ENCODE assay signal across 8 cellular contexts in genomic region chr9:15485836-15486678, GRCh38. TPM values are rescaled to one million over a fixed set of nuclear protein-coding genes. Genes with fewer than 3 reads are reported as not detected.
DNase-seq lines count a peak whose midpoint lies in the region; ATAC-seq, FAIRE-seq and TF ChIP-seq lines count a peak whose summit lies in the region.

No MANE protein-coding gene starts in this region.

- no peak overlapping the region for H3K27ac ChIP-seq in GM12878 (ENCODE audit: control insufficient read depth, insufficient read depth)

- ATAC-seq in GM12878 (peak; percentile 58), memory B cell (ENCODE audit: low read depth) (peak; percentile 45), HG03439 (IDR thresholded peaks at IDR 0.05; ENCODE audit: unreplicated experiment) (no peak), GM21619 (IDR thresholded peaks at IDR 0.05; ENCODE audit: unreplicated experiment) (no peak)

- H3K27me3 ChIP-seq in GM12878 (replicated peaks in 1 of 2; ENCODE audit: control insufficient read depth in 2 of 2, insufficient read depth in 2 of 2, low read length in 1 of 2): no peaks in the 10 kb centered on the region

- H3K9me3 Mint-ChIP-seq in memory B cell: no peaks in the 10 kb centered on the region

- 0 out of 2 replicates have a peak, but pooled peaks have one; percentile 26 for TF ChIP-seq RAD21 in GM12878 (IDR thresholded peaks at IDR 0.05; ENCODE audit: insufficient read depth, low read depth, low read length)

- CTCF ChIA-PET in GM12878 (lab: Yijun Ruan, JAX): interaction anchor here (0.6 to 1.0 kb wide), 4 partner anchors 21 to 215 kb away, joined by 3 read pairs; no protein-coding TSS in a partner anchor

- RAD21 ChIA-PET in GM12878 (lab: Charles Lee; ENCODE audit: unreplicated experiment): no interaction called here

- H3K4me2 ChIP-seq in GM12878 (ENCODE audit: control insufficient read depth, insufficient read depth): no peak overlapping the region

- DNase-seq in D341Med (ENCODE audit: low spot score) (peak; percentile 10), GM12878 (ENCODE audit: low read depth, low spot score) (no peak), memory B cell (ENCODE audit: low spot score in 2 of 2) (no peak), NCI-H187 (lab: John Stamatoyannopoulos, UW) (no peak), anterior cingulate cortex (lab: John Stamatoyannopoulos, UW) (no peak)

- no TSS peak for BruUV-seq in GM12878 (replicated peaks; lab: Mats Ljungman, UMichigan)

- SMC1A ChIA-PET in GM12878 (lab: Charles Lee; ENCODE audit: uncharacterized antibody, unreplicated experiment): interaction anchor here (0.9 kb wide), 1 partner anchor 46 kb away, joined by 4 read pairs; no protein-coding TSS in a partner anchor

- peaks cover 1 to 22% of the 10 kb centered on the region in 2 experiments; a peak in 3 of 4 replicates for H3K36me3 ChIP-seq in GM12878 (ENCODE audit: control insufficient read depth in 2 of 2, insufficient read depth in 2 of 2, low read length in 1 of 2)

- TF ChIP-seq EP300 in GM12878 (IDR thresholded peaks at IDR 0.05; ENCODE audit: borderline replicate concordance in 1 of 2, control insufficient read depth in 1 of 2, low read depth in 2 of 2, low read length in 2 of 2): no peak

- H3K4me1 Mint-ChIP-seq in memory B cell: peaks cover 13% of the 10 kb centered on the region

- H3K36me3 Mint-ChIP-seq in memory B cell: peaks cover 21% of the 10 kb centered on the region

- no peaks in the 10 kb centered on the region for H4K20me1 ChIP-seq in GM12878 (ENCODE audit: control insufficient read depth, insufficient read depth)

- POLR2A ChIA-PET in GM12878 (lab: Charles Lee): no interaction called here

- H3K9me3 ChIP-seq in GM12878 (replicated peaks; ENCODE audit: control insufficient read depth, insufficient read depth, low read length): no peaks in the 10 kb centered on the region

- H3K79me2 ChIP-seq in GM12878 (ENCODE audit: control insufficient read depth, insufficient read depth, low read length): peaks cover 1% of the 10 kb centered on the region; the same call in 1 of the 2 replicates

- peak; percentile 56 for TF ChIP-seq CTCF in LNCAP (IDR thresholded peaks at IDR 0.05)
- peak; percentile 31 to 46 (median 36); a peak in 5 of 6 replicates for TF ChIP-seq CTCF in GM12878 (IDR thresholded peaks at IDR 0.05 in 2 of 3, conservative IDR thresholded peaks at IDR 0.05 in 1 of 3; ENCODE audit: control insufficient read depth in 2 of 3, extremely low read depth in 1 of 3, insufficient read depth in 1 of 3, low read depth in 3 of 3, low read length in 3 of 3)

- no peak overlapping the region for H3K4me3 ChIP-seq in GM12878

- intact Hi-C loops in GM12878 (cut with micrococcal nuclease; ENCODE audit: unreplicated experiment): loop anchor here (1.0 to 5.0 kb wide), 2 partner anchors 46 to 122 kb away; no protein-coding TSS in a partner anchor

- WGBS in GM12878 (ENCODE audit: insufficient coverage, insufficient replicate concordance, low lambda C conversion rate, missing lambda C conversion rate): 49% methylated on average over 2 of the region's 2 CpGs

- no peak overlapping the region for H2AFZ ChIP-seq in GM12878 (ENCODE audit: control insufficient read depth, low read depth, low read length)

- H3K4me3 Mint-ChIP-seq in memory B cell: no peak overlapping the region

- in situ Hi-C loops in GM12878 (cut with MboI): no loop called here

- no peak for TF ChIP-seq POLR2A in GM12878 (IDR thresholded peaks at IDR 0.05; ENCODE audit: low read depth, low read length)

- FAIRE-seq in GM12878 (lab: Jason Lieb, UNC): no peak

- H3K27me3 Mint-ChIP-seq in memory B cell: no peaks in the 10 kb centered on the region

- H3K27ac Mint-ChIP-seq in memory B cell: peak overlapping the region; percentile 55

- H3K9ac ChIP-seq in GM12878 (ENCODE audit: control insufficient read depth, insufficient read depth, low read length): no peak overlapping the region

- no peaks in the 10 kb centered on the region for H3K4me1 ChIP-seq in GM12878 (ENCODE audit: control insufficient read depth, insufficient read depth, low read length)

TF ChIP-seq in GM12878, 131 proteins besides CTCF, POLR2A, EP300 and RAD21:
- TF ChIP-seq SUZ12 (IDR thresholded peaks at IDR 0.05; ENCODE audit: unreplicated experiment): no peak
- no peak for TF ChIP-seq SUPT20H (IDR thresholded peaks at IDR 0.05; ENCODE audit: borderline replicate concordance, control insufficient read depth, low read depth, low read length)
- no peak for TF ChIP-seq YBX1 (IDR thresholded peaks at IDR 0.05)
- no peak for TF ChIP-seq ZNF592 (IDR thresholded peaks at IDR 0.05)
- no peak for TF ChIP-seq RELA (IDR thresholded peaks at IDR 0.05; ENCODE audit: borderline replicate concordance, partially characterized antibody)
- no peak for TF ChIP-seq CREB1 (IDR thresholded peaks at IDR 0.05; ENCODE audit: low read depth)

RNA-seq across cellular contexts. Expression of gene PSIP1, which starts 24.7 kb away (rescaled TPM):
- total RNA-seq in GM12878 (2013; cell fraction: nucleolus; rRNA removed): 404 and 409 TPM in 2 replicates
- total RNA-seq in GM12878 (2014; rRNA removed) (130 and 159 TPM in 2 replicates), GM12878 (2014; rRNA removed; fragmentation: Illumina TruSeq; extraction: Trizol) (286 and 301 TPM in 2 replicates), GM12878 (2021) (181 and 186 TPM in 2 replicates)
- polyA plus RNA-seq in GM12878 (2011; ENCODE audit: low read depth): 70.6 TPM
- polyA plus RNA-seq in GM12878 (2011; rRNA removed) (179 and 352 TPM in 2 replicates), GM12878 (2014; fragmentation: Illumina TruSeq; extraction: Trizol) (295 and 442 TPM in 2 replicates), GM12878 (2014; fragmentation: Nextera tagmentation; extraction: Ambion mirVana) (100 to 1,000 TPM in 1 of 2 experiments, 10 to 100 TPM in 1; 75.5 to 115 TPM), GM12878 (2014; rRNA removed) (125 and 166 TPM in 2 replicates), GM12878 (2016; fragmentation: Nextera tagmentation; extraction: Ambion mirVana) (100 to 1,000 TPM; 100 to 299 TPM)
- polyA plus RNA-seq in GM12878 (2011; cell fraction: cytosol; rRNA removed): 32.0 and 35.2 TPM in 2 replicates
- 101 and 128 TPM in 2 replicates for polyA plus RNA-seq in GM12878 (2011; cell fraction: nucleus; rRNA removed)
- 131 and 157 TPM in 2 replicates for polyA plus RNA-seq in GM12878 (2012)
- 45.0 and 60.9 TPM in 2 replicates for polyA minus RNA-seq in GM12878 (2011; rRNA and poly(A)+ RNA removed)
- polyA minus RNA-seq in GM12878 (2011; cell fraction: cytosol; rRNA and poly(A)+ RNA removed): 58.1 and 72.3 TPM in 2 replicates
- polyA minus RNA-seq in GM12878 (2011; cell fraction: nucleus; rRNA and poly(A)+ RNA removed): 83.1 and 130 TPM in 2 replicates

Comparison
In these comparisons a context has a peak if more than half of its experiments do, and no peak if none do; other contexts are left out.
1. ATAC-seq: peak in GM12878 (single experiment) and memory B cell (single experiment); none in HG03439 (single experiment) and GM21619 (single experiment).